Comparison of ENCODE assay signal across 1 cellular context in genomic region chr11:65903068-65903481, GRCh38.
TF ChIP-seq lines count a peak whose summit lies in the region.

No MANE protein-coding gene starts in this region.

TF ChIP-seq in HepG2, 621 proteins besides CTCF, POLR2A, EP300 and RAD21 (continued from another document):
- TF ChIP-seq DRAP1 (CRISPR knock-in tag; IDR thresholded peaks at IDR 0.05) (no peak), ZXDC (CRISPR knock-in tag; IDR thresholded peaks at IDR 0.05) (no peak), GATAD2A (CRISPR knock-in tag; IDR thresholded peaks at IDR 0.05) (0 out of 2 replicates have a peak, but pooled peaks have one; percentile 12), SAP130 (CRISPR knock-in tag; IDR thresholded peaks at IDR 0.05; ENCODE audit: low read depth) (peak; percentile 52; the same call in 1 of the 2 replicates), ZFP90 (CRISPR knock-in tag; IDR thresholded peaks at IDR 0.05; ENCODE audit: borderline replicate concordance) (no peak), AGO1 (IDR thresholded peaks at IDR 0.05; ENCODE audit: low read depth, low read length, poor library complexity, severe bottlenecking) (no peak), BCLAF1 (IDR thresholded peaks at IDR 0.05) (no peak), ZNF513 (CRISPR knock-in tag; conservative IDR thresholded peaks at IDR 0.05) (no peak), TEF (CRISPR knock-in tag; IDR thresholded peaks at IDR 0.05) (no peak)
TF ChIP-seq in HepG2: peak in this region for 15.
